18 cellular contexts compared by ENCODE assay signal in genomic region chr7:110718514-110719205, GRCh38.
DNase-seq lines count a peak whose midpoint lies in the region; ATAC-seq and TF ChIP-seq lines count a peak whose summit lies in the region.
"Had no signal": no experiment of that assay in that cellular context is flagged by ENCODE, and none has a peak within 500 bp of the region (broad histone marks: within the 10 kb centered on the region; RNA-seq: fewer than 3 reads in every experiment).

No MANE protein-coding gene starts in this region.

- H2BK15ac ChIP-seq in mesendoderm (replicated peaks; ENCODE audit: low read depth): no peak overlapping the region

- H3K36me3 Mint-ChIP-seq in endodermal cell (ENCODE audit: low read depth): no peaks in the 10 kb centered on the region
- H3K36me3 Mint-ChIP-seq in CD14-positive monocyte: no peaks in the 10 kb centered on the region

- H4K5ac ChIP-seq in mesendoderm (ENCODE audit: low read length): no peak overlapping the region

- H2AK5ac ChIP-seq in mesendoderm (ENCODE audit: low read length): no peak overlapping the region

- H3K36me3 ChIP-seq in HUES48 (ENCODE audit: control insufficient read depth, insufficient read depth, low read length): no peaks in the 10 kb centered on the region
- no peaks in the 10 kb centered on the region for H3K36me3 ChIP-seq in endodermal cell (ENCODE audit: control insufficient read depth, insufficient read depth, low read length)
- H3K36me3 ChIP-seq in mesendoderm (ENCODE audit: control insufficient read depth, insufficient read depth, low read length): no peaks in the 10 kb centered on the region
- H3K36me3 ChIP-seq: BLaER1 treated with 17β-estradiol and CSF1 and Interleukin-3, amounts not matched to agents 10 nM and 100 nM had no signal

- H3K56ac ChIP-seq in mesendoderm (ENCODE audit: low read length): no peak overlapping the region

- no peak overlapping the region for H3K18ac ChIP-seq in mesendoderm (ENCODE audit: low read length)

- DNase-seq in NCI-H82 (lab: John Stamatoyannopoulos, UW) (peak; percentile 2), NCI-H82 treated with DMSO at 0.1 percent for 48 hours (lab: John Stamatoyannopoulos, UW; ENCODE audit: unreplicated experiment) (no peak), endodermal cell (peak; percentile 68), mesendoderm (peak; percentile 29), CD14-positive monocyte (ENCODE audit: low spot score) (no peak)
- DNase-seq: GF-D8, HCEC 1CT, NCI-H1930, NCI-H2171 treated with DMSO at 0.1 percent for 48 hours, NCI-H510A treated with DMSO at 0.1 percent for 48 hours, RPMI8226 had no signal

- no peak overlapping the region for H2BK5ac ChIP-seq in mesendoderm (ENCODE audit: low read length)

- H3K9me3 ChIP-seq in HUES48 (ENCODE audit: control insufficient read depth, insufficient read depth, low read length) (no peaks in the 10 kb centered on the region; the same call in 1 of the 2 replicates), endodermal cell (ENCODE audit: control insufficient read depth, low read length) (no peaks in the 10 kb centered on the region)
- H3K9me3 ChIP-seq: A549; BLaER1 treated with 17β-estradiol and CSF1 and Interleukin-3, amounts not matched to agents 10 nM and 100 nM had no signal

- no peak overlapping the region for H3K9ac ChIP-seq in HUES48 (ENCODE audit: low read depth, low read length)
- H3K9ac ChIP-seq in endodermal cell (ENCODE audit: extremely low read depth, low read length, poor library complexity, severe bottlenecking): no peak overlapping the region
- H3K9ac ChIP-seq in mesendoderm (ENCODE audit: low read length): no peak overlapping the region
- H3K9ac ChIP-seq: BLaER1 treated with 17β-estradiol and CSF1 and Interleukin-3, amounts not matched to agents 10 nM and 100 nM had no signal

- H3K27me3 Mint-ChIP-seq in endodermal cell (ENCODE audit: insufficient read depth) (no peaks in the 10 kb centered on the region), CD14-positive monocyte (ENCODE audit: low read depth in 3 of 3) (peaks cover 0 to 1% (median 0%) of the 10 kb centered on the region in 3 donors)

- TF ChIP-seq CTCF in endodermal cell (conservative IDR thresholded peaks at IDR 0.05) (no peak), CD14-positive monocyte (IDR thresholded peaks at IDR 0.05) (no peak)

- 52 to 53% methylated on average over 3 of the region's 3 CpGs for WGBS in endodermal cell (ENCODE audit: insufficient coverage in 1 of 2, insufficient read length in 1 of 2), 2 experiments
- no CpG with 5 or more reads among the region's 3 CpGs for WGBS in mesendoderm (ENCODE audit: extremely low coverage, insufficient coverage, low lambda C conversion rate)

- H3K9me3 Mint-ChIP-seq in endodermal cell: peaks cover 2% of the 10 kb centered on the region
- peaks cover 4 to 12% (median 6%) of the 10 kb centered on the region in 7 donors for H3K9me3 Mint-ChIP-seq in CD14-positive monocyte

- H3K79me1 ChIP-seq in mesendoderm (ENCODE audit: low read length): no peaks in the 10 kb centered on the region

- no peak overlapping the region for H3K4me2 ChIP-seq in mesendoderm (ENCODE audit: low read length)
- H3K4me2 ChIP-seq: A549; BLaER1 treated with 17β-estradiol and CSF1 and Interleukin-3, amounts not matched to agents 10 nM and 100 nM had no signal

- no peaks in the 10 kb centered on the region for H3K27me3 ChIP-seq in HUES48 (ENCODE audit: control insufficient read depth, insufficient read depth, low read length)
- H3K27me3 ChIP-seq in endodermal cell (ENCODE audit: control insufficient read depth, insufficient read depth, low read length, poor library complexity, severe bottlenecking): no peaks in the 10 kb centered on the region
- no peaks in the 10 kb centered on the region for H3K27me3 ChIP-seq in mesendoderm (ENCODE audit: insufficient read depth, low read length, poor library complexity)
- H3K27me3 ChIP-seq: BLaER1 treated with 17β-estradiol and CSF1 and Interleukin-3, amounts not matched to agents 10 nM and 100 nM had no signal

- H3K4ac ChIP-seq in mesendoderm (ENCODE audit: low read depth, low read length): no peak overlapping the region

- H3K23ac ChIP-seq in mesendoderm (ENCODE audit: low read length): no peak overlapping the region

- H3K27ac Mint-ChIP-seq in endodermal cell: no peak overlapping the region
- H3K27ac Mint-ChIP-seq in CD14-positive monocyte: no peak overlapping the region

- intact Hi-C loops in CD14-positive monocyte (cut with micrococcal nuclease): no loop called here

- H2BK120ac ChIP-seq in mesendoderm (ENCODE audit: low read depth, low read length): no peak overlapping the region

- no peak overlapping the region for H4K8ac ChIP-seq in mesendoderm (ENCODE audit: low read depth, low read length)

- H3K4me3 Mint-ChIP-seq in endodermal cell (no peak overlapping the region), CD14-positive monocyte (no peak overlapping the region)

- H3K4me3 ChIP-seq in HUES48 (ENCODE audit: low read depth, low read length): peak overlapping the region; percentile 26
- no peak overlapping the region for H3K4me3 ChIP-seq in endodermal cell (ENCODE audit: low read length)
- H3K4me3 ChIP-seq in mesendoderm (ENCODE audit: low read length): no peak overlapping the region
- H3K4me3 ChIP-seq: A549; BLaER1 treated with 17β-estradiol and CSF1 and Interleukin-3, amounts not matched to agents 10 nM and 100 nM; K562 had no signal

- H3K79me2 ChIP-seq in mesendoderm (ENCODE audit: control insufficient read depth, insufficient read depth, low read length): no peaks in the 10 kb centered on the region

- no peak for ATAC-seq in HG03432 (IDR thresholded peaks at IDR 0.05; ENCODE audit: unreplicated experiment)
- no peak for ATAC-seq in GM19035 (IDR thresholded peaks at IDR 0.05; ENCODE audit: unreplicated experiment)
- ATAC-seq: A549, K562 had no signal

- H3K27ac ChIP-seq in HUES48 (ENCODE audit: low read depth, low read length) (peak overlapping the region; percentile 68), endodermal cell (ENCODE audit: low read depth, low read length) (no peak overlapping the region), mesendoderm (ENCODE audit: low read depth, low read length) (no peak overlapping the region)
- H3K27ac ChIP-seq: A549; BLaER1 treated with 17β-estradiol and CSF1 and Interleukin-3, amounts not matched to agents 10 nM and 100 nM; HL-60 had no signal

- H3K4me1 Mint-ChIP-seq in endodermal cell (peaks cover 10% of the 10 kb centered on the region), CD14-positive monocyte (no peaks in the 10 kb centered on the region)

- H3K4me1 ChIP-seq in HUES48 (ENCODE audit: control insufficient read depth, insufficient read depth, low read length) (peaks cover 45% of the 10 kb centered on the region), endodermal cell (ENCODE audit: control insufficient read depth, insufficient read depth, low read length) (no peaks in the 10 kb centered on the region), mesendoderm (ENCODE audit: control insufficient read depth, low read depth, low read length) (peaks cover 4% of the 10 kb centered on the region)
- H3K4me1 ChIP-seq: A549; BLaER1 treated with 17β-estradiol and CSF1 and Interleukin-3, amounts not matched to agents 10 nM and 100 nM had no signal

Comparison
In these comparisons a context has a peak if more than half of its experiments do, and no peak if none do; other contexts are left out.
1. DNase-seq: peak in NCI-H82 (single experiment), endodermal cell (single experiment) and mesendoderm (single experiment); none in NCI-H82 treated with DMSO at 0.1 percent for 48 hours (single experiment) and CD14-positive monocyte (single experiment).